In genomic region chr18:57881818-57882413, GRCh38 we compare ENCODE assay signal across 8 cellular contexts.
DNase-seq lines count a peak whose midpoint lies in the region; ATAC-seq lines count a peak whose summit lies in the region.

No MANE protein-coding gene starts in this region.

- ATAC-seq in HG03103 (IDR thresholded peaks at IDR 0.05; ENCODE audit: low read depth, unreplicated experiment): peak; percentile 60

- DNase-seq in NCI-H1436 (lab: John Stamatoyannopoulos, UW): peak; percentile 78
- no peak for DNase-seq in NCI-H1436 treated with DMSO at 0.1 percent for 48 hours (lab: John Stamatoyannopoulos, UW)
- peak; percentile 77 for DNase-seq in NCI-H345 (lab: John Stamatoyannopoulos, UW)
- peak; percentile 26 for DNase-seq in activated CD4-positive, CD25-positive, alpha-beta regulatory T cell treated with anti-CD3 and anti-CD28 coated beads, Interleukin-2, amount 50 U/mL, for 16 hours (ENCODE audit: low read depth, low spot score)
- peak; percentile 24 for DNase-seq in central memory CD4-positive, alpha-beta T cell
- DNase-seq in kidney tubule cell (ENCODE audit: low spot score): peak; percentile 74
- peak; percentile 53 for DNase-seq in stimulated activated CD4-positive, alpha-beta T cell treated with anti-CD3 and anti-CD28 coated beads, Interleukin-4, amount 100 ng/mL, for 1 hour
